Comparison of ENCODE assay signal across 21 cellular contexts in the genomic region with DNA sequence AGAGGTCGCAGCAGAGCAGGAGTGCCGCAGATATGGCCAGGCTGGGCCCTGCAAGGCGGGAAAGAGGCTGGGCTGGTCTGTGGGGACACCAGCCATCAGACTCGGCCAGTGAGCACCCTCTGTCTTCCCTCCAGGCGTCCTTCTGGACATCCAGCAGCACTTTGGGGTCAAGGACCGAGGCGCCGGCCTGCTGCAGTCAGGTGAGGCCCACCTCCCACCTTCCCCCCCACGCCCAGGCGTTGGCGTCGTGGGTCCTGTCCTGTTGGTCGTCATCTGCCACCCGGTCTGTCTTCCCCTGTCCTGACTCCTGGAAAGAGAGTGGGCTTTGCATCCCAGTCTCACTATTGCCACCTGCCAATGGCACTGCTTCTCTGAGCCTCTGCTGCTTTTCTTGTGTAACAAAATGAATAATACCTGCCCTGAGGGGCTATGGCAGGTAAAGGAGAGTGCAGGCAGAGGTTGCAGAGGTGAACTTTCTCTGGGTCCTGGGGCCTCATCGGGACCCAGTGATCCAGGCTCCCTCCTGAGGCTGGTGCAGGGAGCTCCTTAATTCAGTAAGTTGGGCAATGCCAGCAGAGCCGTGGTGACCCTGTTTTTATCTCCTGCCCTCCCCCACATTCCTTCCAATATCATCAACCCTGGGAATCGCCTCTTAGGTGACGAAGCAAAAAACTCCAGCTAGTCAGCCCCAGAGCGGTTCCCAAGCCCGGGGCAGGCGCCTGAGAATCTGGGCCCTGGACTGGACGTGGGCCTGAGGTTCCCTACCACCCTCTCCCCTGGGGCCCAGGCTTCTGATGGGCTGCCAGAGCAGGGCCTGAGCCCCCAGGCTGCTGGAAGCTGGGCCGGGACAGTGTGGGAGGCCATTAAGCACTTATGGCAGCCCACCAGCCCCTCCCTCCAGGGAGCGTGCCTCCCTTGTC. TPM values are rescaled to one million over a fixed set of nuclear protein-coding genes. Genes with fewer than 3 reads are reported as not detected.
A peak's percentile ranks its signal among the peaks of the same experiment; 100 is the strongest.
DNase-seq lines count a peak whose midpoint lies in the region; ATAC-seq, FAIRE-seq and TF ChIP-seq lines count a peak whose summit lies in the region.
"Had no signal": no experiment of that assay in that cellular context is flagged by ENCODE, and none has a peak within 500 bp of the region (broad histone marks: within the 10 kb centered on the region; RNA-seq: fewer than 3 reads in every experiment).

No MANE protein-coding gene starts in this region.

- FAIRE-seq in HepG2 (lab: Jason Lieb, UNC) (no peak), pancreas (lab: Jason Lieb, UNC) (no peak)

- TF ChIP-seq POLR2A in HepG2 (IDR thresholded peaks at IDR 0.05; ENCODE audit: insufficient read depth in 1 of 2, low read depth in 2 of 2, low read length in 2 of 2): no peak
- TF ChIP-seq POLR2A in right lobe of liver (IDR thresholded peaks at IDR 0.05): no peak
- TF ChIP-seq POLR2A in esophagus squamous epithelium (IDR thresholded peaks at IDR 0.05): no peak
- TF ChIP-seq POLR2A in vagina (IDR thresholded peaks at IDR 0.05): no peak

- TF ChIP-seq RAD21 in HepG2 (CRISPR knock-in tag; IDR thresholded peaks at IDR 0.05): no peak

- ATAC-seq in HepG2 (peak; percentile 13; the same call in 2 of the 3 replicates), right lobe of liver (no peak), pancreas (peak in 3 of 4 donors; percentile 7 to 20 (median 20)), HG03378 (IDR thresholded peaks at IDR 0.05; ENCODE audit: unreplicated experiment) (no peak)
- ATAC-seq: CD8-positive, alpha-beta T cell; T-helper 17 cell had no signal

- no peak for TF ChIP-seq CTCF in HepG2 (CRISPR knock-in tag; IDR thresholded peaks at IDR 0.05)
- no peak for TF ChIP-seq CTCF in right lobe of liver (IDR thresholded peaks at IDR 0.05)
- TF ChIP-seq CTCF in esophagus squamous epithelium (IDR thresholded peaks at IDR 0.05): no peak
- TF ChIP-seq CTCF in pancreas (IDR thresholded peaks at IDR 0.05): no peak
- TF ChIP-seq CTCF in vagina (IDR thresholded peaks at IDR 0.05): no peak

- intact Hi-C loops in HepG2 (cut with micrococcal nuclease; ENCODE audit: unreplicated experiment): no loop called here
- intact Hi-C loops in right lobe of liver (cut with DNase I): no loop called here
- intact Hi-C loops in esophagus squamous epithelium (cut with DNase I): no loop called here
- intact Hi-C loops in pancreas (cut with DNase I): no loop called here
- intact Hi-C loops in vagina (cut with DNase I): no loop called here

- in situ Hi-C loops in HepG2 (cut with HindIII; ENCODE audit: extremely low pct_ligation_motif_present, low pct_unique_long_range_greater_than_20kb): loop anchor here (5.0 kb wide), 1 partner anchor 91 kb away; no protein-coding TSS in a partner anchor

- BruUV-seq in HepG2 (replicated peaks; lab: Mats Ljungman, UMichigan): no TSS peak

- no peak overlapping the region for H2AFZ ChIP-seq in HepG2 (ENCODE audit: low read length)

- CTCF ChIA-PET in HepG2 (lab: Yijun Ruan, JAX; ENCODE audit: low intra/inter-chr PET ratio, low total read pairs): no interaction called here

- H3K27me3 ChIP-seq in HepG2 (ENCODE audit: control insufficient read depth in 1 of 2, insufficient read depth in 2 of 2, low read length in 2 of 2) (peaks cover 12 to 65% of the 10 kb centered on the region in 2 experiments), right lobe of liver (no peaks in the 10 kb centered on the region), esophagus squamous epithelium (no peaks in the 10 kb centered on the region), pancreas (no peaks in the 10 kb centered on the region), vagina (no peaks in the 10 kb centered on the region)
- H3K27me3 ChIP-seq: uterus had no signal

- POLR2A ChIA-PET in HepG2 (lab: Yijun Ruan, JAX): no interaction called here

- no peaks in the 10 kb centered on the region for H3K9me3 ChIP-seq in HepG2 (ENCODE audit: low read length)
- H3K9me3 ChIP-seq in right lobe of liver: no peaks in the 10 kb centered on the region
- H3K9me3 ChIP-seq in esophagus squamous epithelium: no peaks in the 10 kb centered on the region
- no peaks in the 10 kb centered on the region for H3K9me3 ChIP-seq in pancreas
- no peaks in the 10 kb centered on the region for H3K9me3 ChIP-seq in vagina
- H3K9me3 ChIP-seq: uterus had no signal

- H3K27ac ChIP-seq in HepG2 (ENCODE audit: extremely low read length, insufficient read depth, low read length) (no peak overlapping the region), right lobe of liver (no peak overlapping the region), esophagus squamous epithelium (peak overlapping the region; percentile 59 to 74 (median 66)), pancreas (peak overlapping the region; percentile 58 to 86 (median 71)), vagina (peak overlapping the region; percentile 10)
- H3K27ac ChIP-seq: uterus had no signal

- no peak overlapping the region for H3K4me3 ChIP-seq in HepG2 (replicated peaks in 1 of 3; ENCODE audit: insufficient read depth in 1 of 3, low read depth in 2 of 3, low read length in 3 of 3)
- H3K4me3 ChIP-seq in right lobe of liver: no peak overlapping the region
- H3K4me3 ChIP-seq in esophagus squamous epithelium: no peak overlapping the region
- H3K4me3 ChIP-seq in pancreas: no peak overlapping the region
- H3K4me3 ChIP-seq in vagina: no peak overlapping the region
- H3K4me3 ChIP-seq: coronary artery, skin epidermis, uterus had no signal

- no peaks in the 10 kb centered on the region for H3K79me2 ChIP-seq in HepG2 (ENCODE audit: insufficient read depth, low read length)

- no peaks in the 10 kb centered on the region for H4K20me1 ChIP-seq in HepG2 (ENCODE audit: insufficient read depth, low read length)

- TF ChIP-seq EP300 in HepG2 (IDR thresholded peaks at IDR 0.05; ENCODE audit: low read depth in 2 of 2, low read length in 2 of 2) (no peak), HepG2 (CRISPR knock-in tag; IDR thresholded peaks at IDR 0.05; ENCODE audit: borderline replicate concordance) (no peak)

- H3K36me3 ChIP-seq in HepG2 (replicated peaks in 1 of 2; ENCODE audit: control insufficient read depth in 1 of 2, insufficient read depth in 2 of 2, low read length in 2 of 2): no peaks in the 10 kb centered on the region
- no peaks in the 10 kb centered on the region for H3K36me3 ChIP-seq in right lobe of liver
- no peaks in the 10 kb centered on the region for H3K36me3 ChIP-seq in esophagus squamous epithelium
- H3K36me3 ChIP-seq in pancreas: no peaks in the 10 kb centered on the region
- no peaks in the 10 kb centered on the region for H3K36me3 ChIP-seq in vagina
- H3K36me3 ChIP-seq: uterus had no signal

- no peak overlapping the region for H3K4me2 ChIP-seq in HepG2 (ENCODE audit: low read depth, low read length)

- H3K4me1 ChIP-seq in HepG2 (ENCODE audit: insufficient read depth, low read length) (no peaks in the 10 kb centered on the region), right lobe of liver (no peaks in the 10 kb centered on the region), esophagus squamous epithelium (peaks cover 13 to 92% (median 25%) of the 10 kb centered on the region in 3 donors), pancreas (peaks cover 24 to 44% (median 38%) of the 10 kb centered on the region in 3 donors), vagina (peaks cover 5% of the 10 kb centered on the region)
- H3K4me1 ChIP-seq: uterus had no signal

- 26% methylated on average over 9 of the region's 24 CpGs for WGBS in HepG2 (ENCODE audit: low lambda C conversion rate)
- WGBS in right lobe of liver (ENCODE audit: insufficient coverage, low coverage, low lambda C conversion rate, missing lambda C conversion rate): 75% methylated on average over 8 of the region's 24 CpGs
- 80 to 86% methylated on average over 8 to 11 of the region's 24 CpGs for WGBS in esophagus squamous epithelium, 2 donors
- WGBS in pancreas, 2 donors: 65 to 73% methylated on average over 23 to 24 of the region's 24 CpGs

- DNase-seq in HepG2 (ENCODE audit: low spot score): no peak
- DNase-seq in right lobe of liver: no peak
- DNase-seq in esophagus squamous epithelium (lab: John Stamatoyannopoulos, UW): no peak
- peak in 1 of 6 donors; percentile 52 for DNase-seq in pancreas
- no peak for DNase-seq in vagina (ENCODE audit: extremely low spot score in 2 of 2)
- DNase-seq in NCI-H774 (lab: John Stamatoyannopoulos, UW): no peak
- DNase-seq in RKO (ENCODE audit: low spot score): no peak
- DNase-seq: activated effector memory CD4-positive, alpha-beta T cell treated with Interleukin-2 at 50 U/mL for 16 hours; aorta; CD8-positive, alpha-beta T cell; NCI-H1436; NK-92 treated with Interleukin-12 subunit alpha and Interleukin-12 subunit beta, amount 100 ng/mL, for 24 hours; SHP77 treated with DMSO at 0.1 percent for 48 hours; T-helper 17 cell; uterus had no signal

- H3K9ac ChIP-seq in HepG2 (ENCODE audit: insufficient read depth, low read depth, low read length): no peak overlapping the region

RNA-seq across cellular contexts. Expression of gene SPNS2, which starts 14.7 kb away (rescaled TPM):
- total RNA-seq in HepG2 (2016; rRNA removed; fragmentation: Illumina TruSeq; extraction: Trizol): not detected in 2 replicates
- not detected in 2 replicates for total RNA-seq in HepG2 (2016; cell fraction: cytosol; rRNA removed; fragmentation: Illumina TruSeq; extraction: Trizol; ENCODE audit: low read depth)
- not detected in 2 replicates for total RNA-seq in HepG2 (2016; cell fraction: insoluble cytoplasmic fraction; rRNA removed; fragmentation: Illumina TruSeq; extraction: Trizol)
- total RNA-seq in HepG2 (2016; cell fraction: membrane; rRNA removed; fragmentation: Illumina TruSeq; extraction: Trizol): not detected in 2 replicates
- total RNA-seq in HepG2 (2016; cell fraction: nucleus; rRNA removed; fragmentation: Illumina TruSeq; extraction: Trizol): not detected in 2 replicates
- 0.01 and 0.03 TPM in 2 replicates for polyA plus RNA-seq in HepG2 (2011; rRNA removed)
- polyA plus RNA-seq in HepG2 (2011; cell fraction: cytosol; rRNA removed): 0.03 and 0.05 TPM in 2 replicates
- polyA plus RNA-seq in HepG2 (2011; cell fraction: nucleus; rRNA removed): 0.14 TPM in 1 of 2 replicates, not detected in the other
- polyA plus RNA-seq in HepG2 (2012): 0.16 and 0.34 TPM in 2 replicates
- polyA plus RNA-seq in HepG2 (2016; cell fraction: cytosol; fragmentation: Illumina TruSeq; extraction: Trizol; ENCODE audit: low read depth): not detected in 2 replicates
- polyA plus RNA-seq in HepG2 (2016; cell fraction: insoluble cytoplasmic fraction; fragmentation: Illumina TruSeq; extraction: Trizol; ENCODE audit: low read depth): not detected in 2 replicates
- polyA plus RNA-seq in HepG2 (2016; cell fraction: membrane; fragmentation: Illumina TruSeq; extraction: Trizol; ENCODE audit: low read depth): not detected in 2 replicates
- polyA plus RNA-seq in HepG2 (2016; cell fraction: nucleus; fragmentation: Illumina TruSeq; extraction: Trizol; ENCODE audit: insufficient read depth, low read depth): not detected in 2 replicates
- polyA minus RNA-seq in HepG2 (2011; rRNA and poly(A)+ RNA removed; ENCODE audit: low replicate concordance): 0.16 TPM in 1 of 2 replicates, not detected in the other
- not detected in 2 replicates for polyA minus RNA-seq in HepG2 (2011; cell fraction: cytosol; rRNA and poly(A)+ RNA removed)
- not detected in 2 replicates for polyA minus RNA-seq in HepG2 (2011; cell fraction: nucleus; rRNA and poly(A)+ RNA removed)
- total RNA-seq in right lobe of liver: 10 to 100 TPM in 1 of 6 experiments, 1 to 10 TPM in 5; 3.0 to 12.4 (median 7.3) TPM
- 10 to 100 TPM; 36.8 to 66.6 (median 47.6) TPM for total RNA-seq in esophagus squamous epithelium
- total RNA-seq in pancreas: 10 to 100 TPM in 5 of 6 donors, 1 to 10 TPM in 1; 7.6 to 27.5 (median 17.2) TPM
- polyA plus RNA-seq in pancreas: 10 to 100 TPM; 43.7 to 51.7 TPM
- total RNA-seq in vagina: 79.3 TPM
- total RNA-seq: Daoy, osteocyte had no signal

RNA-seq across cellular contexts. Expression of gene MYBBP1A, which starts 41.8 kb away (rescaled TPM):
- total RNA-seq in HepG2 (2016; rRNA removed; fragmentation: Illumina TruSeq; extraction: Trizol) (40.4 and 54.8 TPM in 2 replicates), right lobe of liver (10 to 100 TPM; 16.3 to 32.0 (median 23.7) TPM), esophagus squamous epithelium (10 to 100 TPM; 32.4 to 70.0 (median 54.4) TPM), pancreas (10 to 100 TPM; 21.8 to 41.8 (median 30.6) TPM), vagina (47.1 TPM)
- total RNA-seq in HepG2 (2016; cell fraction: cytosol; rRNA removed; fragmentation: Illumina TruSeq; extraction: Trizol; ENCODE audit: low read depth): 58.9 and 65.5 TPM in 2 replicates
- total RNA-seq in HepG2 (2016; cell fraction: insoluble cytoplasmic fraction; rRNA removed; fragmentation: Illumina TruSeq; extraction: Trizol): 35.1 and 61.8 TPM in 2 replicates
- 24.4 and 24.9 TPM in 2 replicates for total RNA-seq in HepG2 (2016; cell fraction: membrane; rRNA removed; fragmentation: Illumina TruSeq; extraction: Trizol)
- total RNA-seq in HepG2 (2016; cell fraction: nucleus; rRNA removed; fragmentation: Illumina TruSeq; extraction: Trizol): 52.0 and 62.6 TPM in 2 replicates
- polyA plus RNA-seq in HepG2 (2011; rRNA removed) (18.6 and 28.4 TPM in 2 replicates), pancreas (10 to 100 TPM; 73.1 to 93.1 TPM)
- polyA plus RNA-seq in HepG2 (2011; cell fraction: cytosol; rRNA removed): 9.7 and 12.5 TPM in 2 replicates
- polyA plus RNA-seq in HepG2 (2011; cell fraction: nucleus; rRNA removed): 158 and 176 TPM in 2 replicates
- polyA plus RNA-seq in HepG2 (2012): 28.0 and 41.5 TPM in 2 replicates
- polyA plus RNA-seq in HepG2 (2016; cell fraction: cytosol; fragmentation: Illumina TruSeq; extraction: Trizol; ENCODE audit: low read depth): 7.8 and 7.9 TPM in 2 replicates
- polyA plus RNA-seq in HepG2 (2016; cell fraction: insoluble cytoplasmic fraction; fragmentation: Illumina TruSeq; extraction: Trizol; ENCODE audit: low read depth): 28.2 and 32.7 TPM in 2 replicates
- 9.0 and 12.1 TPM in 2 replicates for polyA plus RNA-seq in HepG2 (2016; cell fraction: membrane; fragmentation: Illumina TruSeq; extraction: Trizol; ENCODE audit: low read depth)
- 146 and 160 TPM in 2 replicates for polyA plus RNA-seq in HepG2 (2016; cell fraction: nucleus; fragmentation: Illumina TruSeq; extraction: Trizol; ENCODE audit: insufficient read depth, low read depth)
- polyA minus RNA-seq in HepG2 (2011; rRNA and poly(A)+ RNA removed; ENCODE audit: low replicate concordance): 50.2 and 100 TPM in 2 replicates
- polyA minus RNA-seq in HepG2 (2011; cell fraction: cytosol; rRNA and poly(A)+ RNA removed): 19.4 and 21.0 TPM in 2 replicates
- 53.3 and 54.8 TPM in 2 replicates for polyA minus RNA-seq in HepG2 (2011; cell fraction: nucleus; rRNA and poly(A)+ RNA removed)

RNA-seq across cellular contexts. Expression of gene GGT6, which starts 47.0 kb away (rescaled TPM):
- total RNA-seq in HepG2 (2016; rRNA removed; fragmentation: Illumina TruSeq; extraction: Trizol) (0.70 and 0.80 TPM in 2 replicates), right lobe of liver (under 1 TPM; 0.09 to 0.92 (median 0.27) TPM), esophagus squamous epithelium (100 to 1,000 TPM in 1 of 4 donors, 10 to 100 TPM in 3; 46.0 to 141 (median 68.5) TPM), pancreas (10 to 100 TPM; 20.7 to 34.4 (median 32.9) TPM), vagina (9.6 TPM)
- total RNA-seq in HepG2 (2016; cell fraction: cytosol; rRNA removed; fragmentation: Illumina TruSeq; extraction: Trizol; ENCODE audit: low read depth): 0.20 and 0.26 TPM in 2 replicates
- 0.68 and 1.1 TPM in 2 replicates for total RNA-seq in HepG2 (2016; cell fraction: insoluble cytoplasmic fraction; rRNA removed; fragmentation: Illumina TruSeq; extraction: Trizol)
- 0.59 and 0.62 TPM in 2 replicates for total RNA-seq in HepG2 (2016; cell fraction: membrane; rRNA removed; fragmentation: Illumina TruSeq; extraction: Trizol)
- 0.28 and 0.37 TPM in 2 replicates for total RNA-seq in HepG2 (2016; cell fraction: nucleus; rRNA removed; fragmentation: Illumina TruSeq; extraction: Trizol)
- polyA plus RNA-seq in HepG2 (2011; rRNA removed) (0.14 and 0.16 TPM in 2 replicates), pancreas (10 to 100 TPM; 27.0 to 36.1 TPM)
- polyA plus RNA-seq in HepG2 (2011; cell fraction: cytosol; rRNA removed): 0.10 and 0.12 TPM in 2 replicates
- 0.09 and 0.43 TPM in 2 replicates for polyA plus RNA-seq in HepG2 (2011; cell fraction: nucleus; rRNA removed)
- 0.24 and 0.29 TPM in 2 replicates for polyA plus RNA-seq in HepG2 (2012)
- polyA plus RNA-seq in HepG2 (2016; cell fraction: cytosol; fragmentation: Illumina TruSeq; extraction: Trizol; ENCODE audit: low read depth): 0.24 and 0.27 TPM in 2 replicates
- polyA plus RNA-seq in HepG2 (2016; cell fraction: insoluble cytoplasmic fraction; fragmentation: Illumina TruSeq; extraction: Trizol; ENCODE audit: low read depth): 0.71 and 1.2 TPM in 2 replicates
- 0.50 and 0.52 TPM in 2 replicates for polyA plus RNA-seq in HepG2 (2016; cell fraction: membrane; fragmentation: Illumina TruSeq; extraction: Trizol; ENCODE audit: low read depth)
- 1.1 and 1.5 TPM in 2 replicates for polyA plus RNA-seq in HepG2 (2016; cell fraction: nucleus; fragmentation: Illumina TruSeq; extraction: Trizol; ENCODE audit: insufficient read depth, low read depth)
- polyA minus RNA-seq in HepG2 (2011; rRNA and poly(A)+ RNA removed; ENCODE audit: low replicate concordance): 0.38 TPM in 1 of 2 replicates, not detected in the other
- polyA minus RNA-seq in HepG2 (2011; cell fraction: cytosol; rRNA and poly(A)+ RNA removed): not detected in 2 replicates
- polyA minus RNA-seq in HepG2 (2011; cell fraction: nucleus; rRNA and poly(A)+ RNA removed): 0.12 TPM in 1 of 2 replicates, not detected in the other
- total RNA-seq: aorta; CD8-positive, alpha-beta T cell; Daoy; mononuclear cell; osteocyte; T-helper 17 cell had no signal

Comparison
In these comparisons a context has a peak if more than half of its experiments do, and no peak if none do; other contexts are left out.
1. ATAC-seq: peak in HepG2 (single experiment) and pancreas (3 of 4); none in right lobe of liver (0 of 4) and HG03378 (single experiment).
2. H3K27ac ChIP-seq: peak in esophagus squamous epithelium (4 of 4), pancreas (4 of 4) and vagina (single experiment); none in HepG2 (single experiment) and right lobe of liver (0 of 3).